8 cellular contexts compared by ENCODE assay signal in genomic region chr1:172531846-172532699, GRCh38.
DNase-seq lines count a peak whose midpoint lies in the region; ATAC-seq lines count a peak whose summit lies in the region.

No MANE protein-coding gene starts in this region.

- peak overlapping the region; percentile 100 for H3K27ac ChIP-seq in cingulate gyrus (ENCODE audit: low read depth, low read length)

- ATAC-seq in GM19035 (IDR thresholded peaks at IDR 0.05; ENCODE audit: unreplicated experiment) (peak; percentile 69), HG03342 (IDR thresholded peaks at IDR 0.05; ENCODE audit: unreplicated experiment) (peak; percentile 71)
- ATAC-seq in activated CD4-positive, CD25-positive, alpha-beta regulatory T cell treated with anti-CD3 and anti-CD28 coated beads, Interleukin-2, amount 50 U/mL, for 24 hours = peak; percentile 72 to 75

- peak; percentile 93 for DNase-seq in AG20443 (ENCODE audit: low spot score)
- DNase-seq in NCI-H345 treated with DMSO at 0.1 percent for 48 hours (lab: John Stamatoyannopoulos, UW; ENCODE audit: unreplicated experiment) = peak; percentile 97
- peak; percentile 97 for DNase-seq in kidney tubule cell (ENCODE audit: low spot score)
- DNase-seq in stimulated activated CD4-positive, alpha-beta T cell treated with anti-CD3 and anti-CD28 coated beads, Interleukin-1b, Interleukin-23, amount 100 ng/mL, for 24 hours (ENCODE audit: low read depth in 4 of 4, low spot score in 1 of 4) = peak; percentile 54 to 77 (median 71)

Comparison
In these comparisons a context has a peak if more than half of its experiments do, and no peak if none do; other contexts are left out.
1. Peak in every context shown above with its lines: DNase-seq, ATAC-seq and H3K27ac ChIP-seq.